Comparison of ENCODE assay signal across 22 cellular contexts in genomic region chr3:45097296-45097883, GRCh38. TPM values are rescaled to one million over a fixed set of nuclear protein-coding genes. Genes with fewer than 3 reads are reported as not detected.
"Had no signal": no experiment of that assay in that cellular context is flagged by ENCODE, and none has a peak within 500 bp of the region (broad histone marks: within the 10 kb centered on the region; RNA-seq: fewer than 3 reads in every experiment).

No MANE protein-coding gene starts in this region.

- H3K9me3 ChIP-seq: left lung, prostate gland, right atrium auricular region, spleen, testis, tibial artery had no signal

- DNase-seq: cortex of kidney; effector memory CD8-positive, alpha-beta T cell; left lung; mesendoderm; midbrain; naive thymus-derived CD8-positive, alpha-beta T cell; nephron progenitor cell; nucleus accumbens; spleen; stimulated activated CD4-positive, alpha-beta T cell treated with anti-CD3 and anti-CD28 coated beads, Interleukin-4, amount 100 ng/mL, for 4 hours; stimulated activated naive CD8-positive, alpha-beta T cell treated with anti-CD3 and anti-CD28 coated beads, Interleukin-15, Interleukin-2, amounts not matched to agents 100 U/mL and 50 U/mL, for 24 hours; substantia nigra; testis; tibial artery had no signal

- FAIRE-seq: endometrium, frontal cortex, keratinocyte, urothelium cell line had no signal

- ATAC-seq: effector memory CD8-positive, alpha-beta T cell; left lung; naive thymus-derived CD8-positive, alpha-beta T cell; sciatic nerve; stimulated activated memory B cell treated with anti-CD40 and anti-IgM and Interleukin-4, amounts not matched to agents 10 μg/mL and 1 μg/mL and 100 μg/mL, for 72 hours; stimulated activated naive CD8-positive, alpha-beta T cell treated with anti-CD3 and anti-CD28 coated beads, Interleukin-15, Interleukin-2, amounts not matched to agents 100 U/mL and 50 U/mL, for 24 hours had no signal

- H3K36me3 ChIP-seq: left lung, prostate gland, right atrium auricular region, spleen had no signal

- H3K27ac ChIP-seq: left lung, prostate gland, right atrium auricular region, spleen, testis, tibial artery had no signal

- H3K27me3 ChIP-seq: left lung, right atrium auricular region, testis, tibial artery had no signal

- H3K4me1 ChIP-seq: right atrium auricular region, tibial artery had no signal

- H3K4me3 ChIP-seq: left lung, prostate gland, right atrium auricular region, spleen, testis, tibial artery had no signal

RNA-seq across cellular contexts. Expression of gene CDCP1, which starts 48.8 kb away (rescaled TPM):
- total RNA-seq: naive thymus-derived CD8-positive, alpha-beta T cell had no signal
